Comparison of ENCODE assay signal across 8 cellular contexts in the genomic region with DNA sequence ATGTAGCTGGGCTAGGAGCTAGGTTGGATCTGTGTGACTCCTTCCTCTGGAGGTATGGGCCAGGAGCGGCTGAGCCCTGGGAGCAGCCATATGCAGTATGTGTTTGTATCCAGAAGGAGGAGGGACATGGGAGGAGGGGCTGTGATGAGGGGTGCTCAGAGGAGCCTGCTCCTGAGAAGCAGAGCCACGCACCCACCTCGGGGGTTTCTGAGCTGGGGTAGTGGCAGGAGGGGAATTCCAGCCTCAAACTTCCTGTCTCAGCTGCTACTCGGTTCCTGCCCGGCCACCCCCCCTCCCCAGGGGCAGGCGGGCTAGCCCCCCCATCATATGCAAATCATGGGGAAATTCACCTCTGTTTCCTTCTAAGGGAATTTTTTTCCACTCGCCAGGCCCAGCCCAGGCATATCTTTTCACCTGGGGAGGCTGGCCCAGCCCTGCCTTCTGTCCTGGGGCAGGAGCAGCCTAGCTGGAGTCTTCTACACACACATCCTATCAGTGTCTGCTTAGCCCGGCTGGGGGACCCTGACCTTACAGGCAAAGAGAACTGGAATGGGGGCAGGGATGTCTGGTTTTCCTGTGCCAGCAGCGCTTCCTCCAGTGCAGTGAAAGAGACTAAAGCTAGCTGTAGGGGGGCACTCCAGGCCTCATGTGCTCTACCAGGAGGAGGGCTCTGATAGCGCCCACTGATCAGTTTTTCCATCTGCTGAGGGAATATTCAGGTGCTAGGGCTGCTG. TPM values are rescaled to one million over a fixed set of nuclear protein-coding genes. Genes with fewer than 3 reads are reported as not detected.
DNase-seq lines count a peak whose midpoint lies in the region; ATAC-seq and TF ChIP-seq lines count a peak whose summit lies in the region.

No MANE protein-coding gene starts in this region.

- peak overlapping the region; percentile 25 for H3K4me3 ChIP-seq in lower leg skin (ENCODE audit: low read depth, poor library complexity, severe bottlenecking)

- intact Hi-C loops in MCF 10A (cut with micrococcal nuclease) (loop anchor here (5.0 to 10.0 kb wide), 4 partner anchors 57 to 327 kb away; a partner anchor contains a TSS), lower leg skin (cut with DNase I; ENCODE audit: low total_unique reads) (no loop called here)

- in situ Hi-C loops in ACHN (cut with HindIII; ENCODE audit: low pct_ligation_motif_present, low pct_unique_long_range_greater_than_20kb, low sequenced_read_pairs) = no loop called here

- peaks cover 44% of the 10 kb centered on the region for H3K4me1 Mint-ChIP-seq in MCF 10A (ENCODE audit: insufficient read depth, unreplicated experiment)

- DNase-seq in ACHN (peak; percentile 62), MCF 10A (ENCODE audit: unreplicated experiment) (peak; percentile 69), lower leg skin (ENCODE audit: low spot score in 2 of 2) (peak in 1 of 2 donors; percentile 90)
- peak; percentile 76 for DNase-seq in stimulated activated CD8-positive, alpha-beta memory T cell treated with anti-CD3 and anti-CD28 coated beads, Interleukin-12 subunit alpha, Interleukin-12 subunit beta, amount 100 ng/mL, for 1 hour (ENCODE audit: low read depth)

- peak overlapping the region; percentile 89 for H3K4me3 Mint-ChIP-seq in MCF 10A (ENCODE audit: unreplicated experiment)

- 13 to 21% methylated on average over 9 to 10 of the region's 10 CpGs for WGBS in lower leg skin, 2 donors

- no TSS peak for BruUV-seq in MCF 10A (replicated peaks; lab: Mats Ljungman, UMichigan)

- no peaks in the 10 kb centered on the region for H3K27me3 Mint-ChIP-seq in MCF 10A (ENCODE audit: insufficient read depth, unreplicated experiment)

- no peak for TF ChIP-seq POLR2A in lower leg skin (IDR thresholded peaks at IDR 0.05)

- H3K9me3 Mint-ChIP-seq in MCF 10A (ENCODE audit: unreplicated experiment) = no peaks in the 10 kb centered on the region

- POLR2A ChIA-PET in MCF 10A (lab: Yijun Ruan, JAX) = interaction anchor here (0.6 to 10.2 kb wide), 18 partner anchors 9 to 1403 kb away, joined by 3 to 159 read pairs (median 3); a partner anchor contains a TSS

- ATAC-seq in GM19043 (IDR thresholded peaks at IDR 0.05; ENCODE audit: low read depth, unreplicated experiment) (peak; percentile 35), HG03432 (IDR thresholded peaks at IDR 0.05; ENCODE audit: unreplicated experiment) (peak; percentile 43), HG03457 (IDR thresholded peaks at IDR 0.05; ENCODE audit: unreplicated experiment) (no peak)

- H3K27ac Mint-ChIP-seq in MCF 10A (ENCODE audit: low read depth, unreplicated experiment) = peak overlapping the region; percentile 93

- H3K27ac ChIP-seq in VCaP = peak overlapping the region; percentile 99

- CTCF ChIA-PET in MCF 10A (lab: Yijun Ruan, JAX) = interaction anchor here (0.6 to 10.4 kb wide), 10 partner anchors 11 to 1233 kb away, joined by 3 to 144 read pairs (median 6); a partner anchor contains a TSS

- TF ChIP-seq CTCF in VCaP (conservative IDR thresholded peaks at IDR 0.05) (no peak), MCF 10A (IDR thresholded peaks at IDR 0.05; ENCODE audit: unreplicated experiment) (no peak), lower leg skin (IDR thresholded peaks at IDR 0.05) (no peak)

- peaks cover 74% of the 10 kb centered on the region for H3K36me3 Mint-ChIP-seq in MCF 10A (ENCODE audit: insufficient read depth, unreplicated experiment)

RNA-seq across cellular contexts. Expression of a gene that starts 3.0 kb away (rescaled TPM):
- total RNA-seq in MCF 10A (2022) = 37.2 and 51.4 TPM in 2 replicates
- total RNA-seq in lower leg skin = 10 to 100 TPM; 36.0 to 42.9 (median 39.0) TPM

RNA-seq across cellular contexts. Expression of a gene that starts 37.2 kb away (rescaled TPM):
- total RNA-seq in MCF 10A (2022) (71.3 and 72.0 TPM in 2 replicates), lower leg skin (10 to 100 TPM; 55.7 to 94.2 (median 77.8) TPM)
